24 cellular contexts compared by ENCODE assay signal in genomic region chr12:21725731-21726130, GRCh38. TPM values are rescaled to one million over a fixed set of nuclear protein-coding genes. Genes with fewer than 3 reads are reported as not detected.
"Had no signal": no experiment of that assay in that cellular context is flagged by ENCODE, and none has a peak within 500 bp of the region (broad histone marks: within the 10 kb centered on the region; RNA-seq: fewer than 3 reads in every experiment).

No MANE protein-coding gene starts in this region.

- H3K9me2 ChIP-seq: SK-N-SH had no signal

- H3K27me3 ChIP-seq: SJSA1 had no signal

- H3K4me1 Mint-ChIP-seq: IgD-negative memory B cell had no signal

- H3K27me3 Mint-ChIP-seq: IgD-negative memory B cell had no signal

- H3K27ac ChIP-seq: HL-60, KMS-11, RWPE1, SJSA1 had no signal

- DNase-seq: Kasumi-1, NCI-H1092, NCI-H1436, NCI-H187, NCI-H2029, NCI-H2081 treated with DMSO at 0.1 percent for 48 hours, NCI-H2171, NCI-H226, NCI-H446, NCI-H510A, NCI-H524 treated with DMSO at 0.1 percent for 48 hours, NCI-H69, NCI-H774, SHP77, SK-N-SH, SW 1271 had no signal

- H3K36me3 Mint-ChIP-seq: IgD-negative memory B cell had no signal

- H3K4me2 ChIP-seq: KMS-11, SK-N-SH had no signal

- H3K4me3 Mint-ChIP-seq: IgD-negative memory B cell had no signal

- H3K27ac Mint-ChIP-seq: IgD-negative memory B cell had no signal

- H3K9me3 ChIP-seq: SJSA1, SK-N-SH had no signal

- ATAC-seq: K562, Panc1 had no signal

- H3K4me1 ChIP-seq: SJSA1 had no signal

- H3K9ac ChIP-seq: KMS-11, SK-N-SH had no signal

- H3K36me3 ChIP-seq: SJSA1 had no signal

- H3K4me3 ChIP-seq: K562, SJSA1 had no signal

- H3K9me3 Mint-ChIP-seq: IgD-negative memory B cell had no signal

RNA-seq across cellular contexts. Expression of gene KCNJ8, which starts 48.8 kb away (rescaled TPM):
- total RNA-seq: MCF 10A, SJSA1 had no signal
- polyA plus RNA-seq: IgD-negative memory B cell had no signal
